10 cellular contexts compared by ENCODE assay signal in genomic region chrX:45715787-45716186, GRCh38.
DNase-seq lines count a peak whose midpoint lies in the region; ATAC-seq and TF ChIP-seq lines count a peak whose summit lies in the region.
"Had no signal": no experiment of that assay in that cellular context is flagged by ENCODE, and none has a peak within 500 bp of the region (broad histone marks: within the 10 kb centered on the region; RNA-seq: fewer than 3 reads in every experiment).

No MANE protein-coding gene starts in this region.

- H3K4me1 ChIP-seq in BLaER1 treated with 17β-estradiol and CSF1 and Interleukin-3, amounts not matched to agents 10 nM and 100 nM, result peaks cover 35 to 59% (median 41%) of the 10 kb centered on the region in 10 experiments
- no peaks in the 10 kb centered on the region for H3K4me1 ChIP-seq in right lobe of liver
- H3K4me1 ChIP-seq: SJCRH30 had no signal

- H3K4me3 Mint-ChIP-seq in HFFc6, result peak overlapping the region; percentile 25
- H3K4me3 Mint-ChIP-seq in activated naive CD8-positive, alpha-beta T cell treated with anti-CD3 and anti-CD28 coated beads for 36 hours, result peak overlapping the region; percentile 1

- peaks cover 86% of the 10 kb centered on the region for H3K4me1 Mint-ChIP-seq in HFFc6 (ENCODE audit: low read depth)
- peaks cover 51% of the 10 kb centered on the region for H3K4me1 Mint-ChIP-seq in activated naive CD8-positive, alpha-beta T cell treated with anti-CD3 and anti-CD28 coated beads for 36 hours

- 80% methylated on average over 1 of the region's 1 CpG for WGBS in right lobe of liver (ENCODE audit: insufficient coverage, low coverage, low lambda C conversion rate, missing lambda C conversion rate)

- no peak overlapping the region for H3K4me3 ChIP-seq in BLaER1 treated with 17β-estradiol and CSF1 and Interleukin-3, amounts not matched to agents 10 nM and 100 nM
- H3K4me3 ChIP-seq in right lobe of liver, result no peak overlapping the region
- H3K4me3 ChIP-seq: SJCRH30 had no signal

- peaks cover 0 to 30% (median 13%) of the 10 kb centered on the region in 11 experiments; a peak in 11 of 22 replicates for H3K9me3 ChIP-seq in BLaER1 treated with 17β-estradiol and CSF1 and Interleukin-3, amounts not matched to agents 10 nM and 100 nM (replicated peaks in 1 of 11)
- no peaks in the 10 kb centered on the region for H3K9me3 ChIP-seq in right lobe of liver
- H3K9me3 ChIP-seq: SJCRH30 had no signal

- peak overlapping the region; percentile 88 for H3K27ac Mint-ChIP-seq in HFFc6
- peak overlapping the region; percentile 54 for H3K27ac Mint-ChIP-seq in activated naive CD8-positive, alpha-beta T cell treated with anti-CD3 and anti-CD28 coated beads for 36 hours

- no peaks in the 10 kb centered on the region for H3K36me3 ChIP-seq in BLaER1 treated with 17β-estradiol and CSF1 and Interleukin-3, amounts not matched to agents 10 nM and 100 nM
- H3K36me3 ChIP-seq in right lobe of liver, result no peaks in the 10 kb centered on the region
- H3K36me3 ChIP-seq: SJCRH30 had no signal

- TF ChIP-seq POLR2A in right lobe of liver (IDR thresholded peaks at IDR 0.05), result no peak

- TF ChIP-seq CTCF in HFFc6 (IDR thresholded peaks at IDR 0.05) (no peak), right lobe of liver (IDR thresholded peaks at IDR 0.05) (no peak)

- H4K20me1 ChIP-seq in BLaER1 treated with 17β-estradiol and CSF1 and Interleukin-3, amounts not matched to agents 10 nM and 100 nM, result no peaks in the 10 kb centered on the region

- DNase-seq in HFFc6 (peak; percentile 41), myocyte (ENCODE audit: low read depth) (peak; percentile 32), NCI-H1436 treated with DMSO at 0.1 percent for 48 hours (lab: John Stamatoyannopoulos, UW) (no peak), cardiac septum (ENCODE audit: low spot score) (no peak), right lobe of liver (no peak)
- DNase-seq in activated naive CD8-positive, alpha-beta T cell treated with anti-CD3 and anti-CD28 coated beads for 36 hours, result no peak
- DNase-seq: erythroblast had no signal

- peaks cover 6% of the 10 kb centered on the region; the same call in 1 of the 2 replicates for H3K36me3 Mint-ChIP-seq in HFFc6 (ENCODE audit: low read depth)
- no peaks in the 10 kb centered on the region for H3K36me3 Mint-ChIP-seq in activated naive CD8-positive, alpha-beta T cell treated with anti-CD3 and anti-CD28 coated beads for 36 hours

- no peaks in the 10 kb centered on the region for H3K27me3 Mint-ChIP-seq in HFFc6 (ENCODE audit: insufficient read depth)
- no peaks in the 10 kb centered on the region for H3K27me3 Mint-ChIP-seq in activated naive CD8-positive, alpha-beta T cell treated with anti-CD3 and anti-CD28 coated beads for 36 hours

- peak overlapping the region in 8 of 11 experiments; percentile 28 to 78 (median 58); a peak in 13 of 22 replicates for H3K27ac ChIP-seq in BLaER1 treated with 17β-estradiol and CSF1 and Interleukin-3, amounts not matched to agents 10 nM and 100 nM
- H3K27ac ChIP-seq in right lobe of liver, result no peak overlapping the region
- H3K27ac ChIP-seq: SJCRH30 had no signal

- H3K9ac ChIP-seq in BLaER1 treated with 17β-estradiol and CSF1 and Interleukin-3, amounts not matched to agents 10 nM and 100 nM, result peak overlapping the region in 4 of 11 experiments; percentile 6 to 55 (median 46); a peak in 4 of 22 replicates

- intact Hi-C loops in cardiac septum (cut with DNase I), result no loop called here
- intact Hi-C loops in right lobe of liver (cut with DNase I), result no loop called here

- H3K27me3 ChIP-seq in BLaER1 treated with 17β-estradiol and CSF1 and Interleukin-3, amounts not matched to agents 10 nM and 100 nM, result peaks cover 0 to 4% (median 0%) of the 10 kb centered on the region in 11 experiments; a peak in 1 of 22 replicates
- no peaks in the 10 kb centered on the region for H3K27me3 ChIP-seq in right lobe of liver
- H3K27me3 ChIP-seq: SJCRH30 had no signal

- peaks cover 7% of the 10 kb centered on the region for H3K9me3 Mint-ChIP-seq in HFFc6
- peaks cover 2% of the 10 kb centered on the region for H3K9me3 Mint-ChIP-seq in activated naive CD8-positive, alpha-beta T cell treated with anti-CD3 and anti-CD28 coated beads for 36 hours

- peak overlapping the region; percentile 64 to 91 (median 78) for H3K4me2 ChIP-seq in BLaER1 treated with 17β-estradiol and CSF1 and Interleukin-3, amounts not matched to agents 10 nM and 100 nM

- ATAC-seq in right lobe of liver, result no peak
- ATAC-seq: left lobe of liver had no signal

Comparison
In these comparisons a context has a peak if more than half of its experiments do, and no peak if none do; other contexts are left out.
1. H3K27ac ChIP-seq: peak in BLaER1 treated with 17β-estradiol and CSF1 and Interleukin-3, amounts not matched to agents 10 nM and 100 nM (8 of 11); none in right lobe of liver (0 of 3).
2. DNase-seq: peak in HFFc6 (single experiment) and myocyte (single experiment); none in activated naive CD8-positive, alpha-beta T cell treated with anti-CD3 and anti-CD28 coated beads for 36 hours (single experiment), NCI-H1436 treated with DMSO at 0.1 percent for 48 hours (single experiment), cardiac septum (single experiment) and right lobe of liver (0 of 3).